ENCODE assay signal across 22 cellular contexts in genomic region chr14:37586783-37587428, GRCh38. TPM values are rescaled to one million over a fixed set of nuclear protein-coding genes. Genes with fewer than 3 reads are reported as not detected.
DNase-seq lines count a peak whose midpoint lies in the region; ATAC-seq and TF ChIP-seq lines count a peak whose summit lies in the region.
"Had no signal": no experiment of that assay in that cellular context is flagged by ENCODE, and none has a peak within 500 bp of the region (broad histone marks: within the 10 kb centered on the region; RNA-seq: fewer than 3 reads in every experiment).

No MANE protein-coding gene starts in this region.

- TF ChIP-seq POLR2A in vagina (IDR thresholded peaks at IDR 0.05), result no peak

- H3K36me3 ChIP-seq in colonic mucosa (no peaks in the 10 kb centered on the region), lower lobe of right lung (no peaks in the 10 kb centered on the region), vagina (no peaks in the 10 kb centered on the region)
- H3K36me3 ChIP-seq: left ventricle myocardium inferior, tibial nerve had no signal

- intact Hi-C loops in colonic mucosa (cut with DNase I), result no loop called here
- intact Hi-C loops in lower lobe of right lung (cut with DNase I), result no loop called here
- intact Hi-C loops in vagina (cut with DNase I), result no loop called here

- ATAC-seq in lower lobe of right lung (no peak), GM21526 (IDR thresholded peaks at IDR 0.05; ENCODE audit: low FRiP score, unreplicated experiment) (no peak)
- ATAC-seq: naive thymus-derived CD4-positive, alpha-beta T cell; stimulated activated effector memory CD8-positive, alpha-beta T cell treated with anti-CD3 and anti-CD28 coated beads, Interleukin-12 subunit alpha, Interleukin-12 subunit beta, amount 100 ng/mL, for 72 hours had no signal

- H3K9ac ChIP-seq in colonic mucosa (ENCODE audit: low read depth in 2 of 2, low read length in 2 of 2), result peak overlapping the region in 1 of 2 donors; percentile 90

- peak; percentile 58 for DNase-seq in NCI-H345 treated with DMSO at 0.1 percent for 48 hours (lab: John Stamatoyannopoulos, UW; ENCODE audit: unreplicated experiment)
- DNase-seq in NCI-H345 (lab: John Stamatoyannopoulos, UW), result no peak
- no peak for DNase-seq in colonic mucosa
- DNase-seq in lower lobe of right lung, result no peak
- no peak for DNase-seq in vagina (ENCODE audit: extremely low spot score in 2 of 2)
- no peak for DNase-seq in OCI-M1 (lab: John Stamatoyannopoulos, UW)
- DNase-seq in stimulated activated naive CD4-positive, alpha-beta T cell treated with Interleukin-2 at 50 U/mL for 16 hours (lab: John Stamatoyannopoulos, UW), result no peak
- DNase-seq: activated CD4-positive, alpha-beta T cell treated with anti-CD3 and anti-CD28 coated beads, Interleukin-2, amount 50 U/mL, for 48 hours; activated naive CD4-positive, alpha-beta T cell treated with anti-CD3 and anti-CD28 coated beads for 36 hours; CD4-positive, CD25-positive, alpha-beta regulatory T cell; DND-41; foreskin melanocyte; left ventricle myocardium inferior; naive thymus-derived CD4-positive, alpha-beta T cell; NCI-H1694; NCI-H526 had no signal

- no peaks in the 10 kb centered on the region for H3K4me1 ChIP-seq in colonic mucosa
- peaks cover 9% of the 10 kb centered on the region for H3K4me1 ChIP-seq in lower lobe of right lung
- H3K4me1 ChIP-seq in vagina, result peaks cover 34% of the 10 kb centered on the region

- H3K27me3 ChIP-seq in colonic mucosa, result peaks cover 13% of the 10 kb centered on the region
- peaks cover 89% of the 10 kb centered on the region for H3K27me3 ChIP-seq in lower lobe of right lung (ENCODE audit: low read depth)
- peaks cover 28% of the 10 kb centered on the region for H3K27me3 ChIP-seq in vagina

- H3K4me3 ChIP-seq in colonic mucosa (peak overlapping the region; percentile 28), lower lobe of right lung (peak overlapping the region; percentile 60), vagina (peak overlapping the region in 1 of 2 donors; percentile 43)
- H3K4me3 ChIP-seq: tibial nerve had no signal

- H3K27ac ChIP-seq in colonic mucosa (peak overlapping the region; percentile 88), lower lobe of right lung (peak overlapping the region; percentile 83), vagina (peak overlapping the region; percentile 74)
- H3K27ac ChIP-seq: left ventricle myocardium inferior had no signal

- TF ChIP-seq CTCF in colonic mucosa (IDR thresholded peaks at IDR 0.05), result no peak
- TF ChIP-seq CTCF in lower lobe of right lung (IDR thresholded peaks at IDR 0.05), result no peak
- TF ChIP-seq CTCF in vagina (IDR thresholded peaks at IDR 0.05), result no peak

- H3K9me3 ChIP-seq in colonic mucosa (no peaks in the 10 kb centered on the region), lower lobe of right lung (no peaks in the 10 kb centered on the region), vagina (no peaks in the 10 kb centered on the region)
- H3K9me3 ChIP-seq: left ventricle myocardium inferior, tibial nerve had no signal

RNA-seq across cellular contexts. Expression of gene FOXA1, which starts 8.1 kb away (rescaled TPM):
- total RNA-seq in colonic mucosa (10 to 100 TPM; 70.5 to 87.7 TPM), lower lobe of right lung (30.5 TPM), vagina (11.5 TPM)
- total RNA-seq: activated naive CD4-positive, alpha-beta T cell treated with anti-CD3 and anti-CD28 coated beads for 36 hours; aorta; left ventricle myocardium inferior; naive thymus-derived CD4-positive, alpha-beta T cell; tibial nerve had no signal

RNA-seq across cellular contexts. Expression of gene TTC6, which starts 8.5 kb away (rescaled TPM):
- total RNA-seq in colonic mucosa (1 to 10 TPM; 4.5 to 4.7 TPM), lower lobe of right lung (9.2 TPM), vagina (4.4 TPM)
- total RNA-seq: activated naive CD4-positive, alpha-beta T cell treated with anti-CD3 and anti-CD28 coated beads for 36 hours; aorta; CD4-positive, CD25-positive, alpha-beta regulatory T cell; HT1080; left ventricle myocardium inferior; naive thymus-derived CD4-positive, alpha-beta T cell; posterior vena cava; tibial nerve had no signal
